In genomic region chr2:208207769-208208168, GRCh38 we compare ENCODE assay signal across 9 cellular contexts. TPM values are rescaled to one million over a fixed set of nuclear protein-coding genes. Genes with fewer than 3 reads are reported as not detected.
"Had no signal": no experiment of that assay in that cellular context is flagged by ENCODE, and none has a peak within 500 bp of the region (broad histone marks: within the 10 kb centered on the region; RNA-seq: fewer than 3 reads in every experiment).

No MANE protein-coding gene starts in this region.

- H3K9me3 ChIP-seq: HAP-1 had no signal

- H2AFZ ChIP-seq: GM23248 had no signal

- H3K27ac ChIP-seq: GM23248 had no signal

- H3K9me3 Mint-ChIP-seq: HFFc6 had no signal

- H3K4me3 ChIP-seq: GM23248, HAP-1 had no signal

- H3K27ac Mint-ChIP-seq: HFFc6 had no signal

- H3K36me3 ChIP-seq: HAP-1 had no signal

- ATAC-seq: HCT116 had no signal

- H3K4me1 ChIP-seq: HAP-1 had no signal

- H3K4me3 Mint-ChIP-seq: HFFc6 had no signal

- DNase-seq: GM23248, GOT3, H7, HFFc6, IMR-90 had no signal

- H3K9ac ChIP-seq: GM23248 had no signal

RNA-seq across cellular contexts. Expression of gene C2orf80, which starts 17.9 kb away (rescaled TPM):
- total RNA-seq: GM23248, H4, HFFc6, HT-29, IMR-90 had no signal
- polyA plus RNA-seq: GM23248, IMR-90 had no signal

RNA-seq across cellular contexts. Expression of gene CRYGA, which starts 44.4 kb away (rescaled TPM):
- total RNA-seq: GM23248, H4, H7, HFFc6, HT-29, IMR-90 had no signal
- polyA plus RNA-seq: GM23248, IMR-90 had no signal
